ENCODE assay signal across 39 cellular contexts in genomic region chr7:101189109-101189508, GRCh38. TPM values are rescaled to one million over a fixed set of nuclear protein-coding genes. Genes with fewer than 3 reads are reported as not detected.
"Had no signal": no experiment of that assay in that cellular context is flagged by ENCODE, and none has a peak within 500 bp of the region (broad histone marks: within the 10 kb centered on the region; RNA-seq: fewer than 3 reads in every experiment).

No MANE protein-coding gene starts in this region.

- H3K36me3 ChIP-seq: MG63 had no signal

- H3K27ac ChIP-seq: KMS-11 had no signal

- DNase-seq: Karpas-422, Kasumi-1, MG63, MM.1S, MV-4-11, NCI-H1048, NCI-H1092 treated with DMSO at 0.1 percent for 48 hours, NCI-H1105, NCI-H1105 treated with DMSO at 0.1 percent for 48 hours, NCI-H1417, NCI-H1417 treated with DMSO at 0.1 percent for 48 hours, NCI-H1436, NCI-H1436 treated with DMSO at 0.1 percent for 48 hours, NCI-H146, NCI-H1694, NCI-H1694 treated with DMSO at 0.1 percent for 48 hours, NCI-H187, NCI-H187 treated with DMSO at 0.1 percent for 48 hours, NCI-H1930, NCI-H2029, NCI-H2029 treated with DMSO at 0.1 percent for 48 hours, NCI-H2081, NCI-H2081 treated with DMSO at 0.1 percent for 48 hours, NCI-H2107, NCI-H2171, NCI-H2171 treated with DMSO at 0.1 percent for 48 hours, NCI-H2227 treated with DMSO at 0.1 percent for 48 hours, NCI-H226, NCI-H345, NCI-H446, NCI-H446 treated with DMSO at 0.1 percent for 48 hours, NCI-H510A, NCI-H510A treated with DMSO at 0.1 percent for 48 hours, NCI-H524 had no signal

- H3K9me3 ChIP-seq: MG63 had no signal

- H3K4me2 ChIP-seq: KMS-11 had no signal

- H3K27me3 ChIP-seq: MG63 had no signal

- H3K9ac ChIP-seq: KMS-11 had no signal

- H3K4me3 ChIP-seq: MG63 had no signal

RNA-seq across cellular contexts. Expression of gene NAT16, which starts 9.0 kb away (rescaled TPM):
- total RNA-seq: LHCN-M2, MCF 10A, NCI-H460 had no signal

RNA-seq across cellular contexts. Expression of gene MOGAT3, which starts 11.7 kb away (rescaled TPM):
- total RNA-seq: LHCN-M2, M059J, MCF 10A, NCI-H460 had no signal

RNA-seq across cellular contexts. Expression of gene VGF, which starts 23.7 kb away (rescaled TPM):
- total RNA-seq: M059J had no signal
